22 cellular contexts compared by ENCODE assay signal in genomic region chr18:79849328-79850207, GRCh38. TPM values are rescaled to one million over a fixed set of nuclear protein-coding genes. Genes with fewer than 3 reads are reported as not detected.
"Had no signal": no experiment of that assay in that cellular context is flagged by ENCODE, and none has a peak within 500 bp of the region (broad histone marks: within the 10 kb centered on the region; RNA-seq: fewer than 3 reads in every experiment).

No MANE protein-coding gene starts in this region.

- H3K9me3 ChIP-seq: gastroesophageal sphincter, heart right ventricle, upper lobe of left lung had no signal

- H3K27me3 Mint-ChIP-seq: activated naive CD8-positive, alpha-beta T cell; brain; stimulated activated naive CD8-positive, alpha-beta T cell treated with anti-CD3 and anti-CD28 coated beads, Interleukin-15, Interleukin-2, amounts not matched to agents 100 ng/mL and 50 ng/mL, for 24 hours had no signal

- H3K4me1 Mint-ChIP-seq: brain, natural killer cell had no signal

- H3K4me3 Mint-ChIP-seq: activated naive CD8-positive, alpha-beta T cell; activated T-cell treated with anti-CD3 and anti-CD28 coated beads, Interleukin-2, amount 50 U/mL, for 72 hours; brain; natural killer cell; stimulated activated naive CD8-positive, alpha-beta T cell treated with anti-CD3 and anti-CD28 coated beads, Interleukin-15, Interleukin-2, amounts not matched to agents 100 ng/mL and 50 ng/mL, for 24 hours had no signal

- H3K27me3 ChIP-seq: upper lobe of left lung had no signal

- DNase-seq: activated CD4-positive, CD25-positive, alpha-beta regulatory T cell treated with anti-CD3 and anti-CD28 coated beads, Interleukin-2, amount 50 U/mL, for 72 hours; activated gamma-delta T cell treated with Interleukin-2 at 50 U/mL for 16 hours; activated T-cell treated with anti-CD3 and anti-CD28 coated beads, Interleukin-2, amount 50 U/mL, for 72 hours; amniotic stem cell; central memory CD4-positive, alpha-beta T cell; cortex of kidney; effector CD8-positive, alpha-beta T cell; heart right ventricle; left colon; mammary epithelial cell; natural killer cell; right cardiac atrium; T-helper 1 cell; T1000 had no signal

- H3K36me3 ChIP-seq: gastroesophageal sphincter, heart right ventricle, upper lobe of left lung had no signal

- H3K4me3 ChIP-seq: gastroesophageal sphincter, heart right ventricle, skin epidermis, upper lobe of left lung had no signal

- H3K36me3 Mint-ChIP-seq: activated naive CD8-positive, alpha-beta T cell; brain; natural killer cell had no signal

- H3K4me1 ChIP-seq: gastroesophageal sphincter, heart right ventricle, upper lobe of left lung had no signal

- H3K27ac ChIP-seq: epithelial cell of prostate, gastroesophageal sphincter, heart right ventricle, skin epidermis, upper lobe of left lung had no signal

- H3K9me3 Mint-ChIP-seq: activated T-cell treated with anti-CD3 and anti-CD28 coated beads, Interleukin-2, amount 50 U/mL, for 72 hours; natural killer cell; stimulated activated naive CD8-positive, alpha-beta T cell treated with anti-CD3 and anti-CD28 coated beads, Interleukin-15, Interleukin-2, amounts not matched to agents 100 ng/mL and 50 ng/mL, for 24 hours had no signal

- H3K27ac Mint-ChIP-seq: activated naive CD8-positive, alpha-beta T cell; activated T-cell treated with anti-CD3 and anti-CD28 coated beads, Interleukin-2, amount 50 U/mL, for 72 hours; brain; natural killer cell; progenitor cell of endocrine pancreas; stimulated activated naive CD8-positive, alpha-beta T cell treated with anti-CD3 and anti-CD28 coated beads, Interleukin-15, Interleukin-2, amounts not matched to agents 100 ng/mL and 50 ng/mL, for 24 hours had no signal

RNA-seq across cellular contexts. Expression of gene KCNG2, which starts 51.8 kb away (rescaled TPM):
- total RNA-seq: activated T-cell treated with anti-CD3 and anti-CD28 coated beads, Interleukin-2, amount 50 U/mL, for 72 hours; left colon; natural killer cell; progenitor cell of endocrine pancreas had no signal
- polyA plus RNA-seq: mammary epithelial cell, right cardiac atrium had no signal
